20 cellular contexts compared by ENCODE assay signal in the genomic region with DNA sequence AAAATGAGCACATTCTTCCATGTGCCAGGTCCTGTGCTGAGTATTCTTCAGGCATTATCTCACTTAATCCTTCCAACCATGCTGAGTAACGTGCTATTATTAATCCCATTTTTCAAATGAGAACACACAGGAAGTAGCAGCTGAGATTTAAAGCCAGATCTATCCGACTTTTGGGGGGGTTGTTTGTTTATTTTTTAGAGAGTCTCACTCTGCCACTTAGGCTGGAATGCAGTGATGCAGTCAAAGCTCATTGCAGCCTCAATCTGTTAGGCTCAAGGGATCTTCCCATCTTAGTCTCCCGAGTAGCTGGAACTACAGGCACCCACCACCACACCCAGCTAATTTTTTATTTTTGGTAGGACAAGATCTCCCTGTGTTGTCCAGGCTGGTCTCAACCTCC.
"Had no signal": no experiment of that assay in that cellular context is flagged by ENCODE, and none has a peak within 500 bp of the region (broad histone marks: within the 10 kb centered on the region; RNA-seq: fewer than 3 reads in every experiment).

No MANE protein-coding gene starts in this region.

- H3K27ac ChIP-seq: heart left ventricle, neutrophil, psoas muscle, skin epidermis, stomach, thoracic aorta, transverse colon had no signal

- ATAC-seq: esophagus mucosa; heart left ventricle; naive thymus-derived CD4-positive, alpha-beta T cell; psoas muscle; sciatic nerve had no signal

- H3K4me3 ChIP-seq: dorsolateral prefrontal cortex, heart left ventricle, psoas muscle, skin epidermis, stomach, thoracic aorta, transverse colon had no signal

- H3K9me3 ChIP-seq: heart left ventricle, neutrophil, psoas muscle, stomach, thoracic aorta, transverse colon had no signal

- H3K9me3 Mint-ChIP-seq: naive thymus-derived CD4-positive, alpha-beta T cell; nephron progenitor cell had no signal

- H3K36me3 Mint-ChIP-seq: naive thymus-derived CD4-positive, alpha-beta T cell had no signal

- H3K27me3 ChIP-seq: dorsolateral prefrontal cortex, transverse colon had no signal

- H3K4me3 Mint-ChIP-seq: naive thymus-derived CD4-positive, alpha-beta T cell; nephron progenitor cell had no signal

- H3K36me3 ChIP-seq: heart left ventricle, neutrophil, stomach, thoracic aorta, transverse colon had no signal

- DNase-seq: cortex of kidney; dorsolateral prefrontal cortex; effector CD8-positive, alpha-beta T cell; heart left ventricle; hippocampal formation; kidney glomerular epithelial cell; naive thymus-derived CD4-positive, alpha-beta T cell; nephron progenitor cell; psoas muscle; retina; stimulated activated CD4-positive, alpha-beta T cell treated with anti-CD3 and anti-CD28 coated beads, Interleukin-2, amount 100 ng/mL, for 24 hours; stimulated activated naive CD4-positive, alpha-beta T cell; stomach; substantia nigra; transverse colon had no signal

- H3K27ac Mint-ChIP-seq: nephron progenitor cell had no signal

- H3K4me1 ChIP-seq: psoas muscle had no signal
